33 cellular contexts compared by ENCODE assay signal in genomic region chr19:47402504-47402903, GRCh38. TPM values are rescaled to one million over a fixed set of nuclear protein-coding genes. Genes with fewer than 3 reads are reported as not detected.
"Had no signal": no experiment of that assay in that cellular context is flagged by ENCODE, and none has a peak within 500 bp of the region (broad histone marks: within the 10 kb centered on the region; RNA-seq: fewer than 3 reads in every experiment).

No MANE protein-coding gene starts in this region.

- H3K4me3 ChIP-seq: esophagus squamous epithelium had no signal

- H3K27me3 ChIP-seq: brain microvascular endothelial cell had no signal

- FAIRE-seq: astrocyte, colon, endometrium, endothelial cell of umbilical vein, TTC549 had no signal

- H3K9me3 ChIP-seq: esophagus squamous epithelium had no signal

- DNase-seq: activated B cell treated with CpG ODN at 0.5 μM for 24 hours; activated CD4-positive, alpha-beta T cell treated with anti-CD3 and anti-CD28 coated beads for 48 hours; activated CD4-positive, alpha-beta T cell treated with anti-CD3 and anti-CD28 coated beads, Interleukin-2, amount 50 U/mL, for 1 hour; activated CD4-positive, alpha-beta T cell treated with anti-CD3 and anti-CD28 coated beads, Interleukin-2, amount 50 U/mL, for 48 hours; activated CD8-positive, alpha-beta memory T cell treated with anti-CD3 and anti-CD28 coated beads for 24 hours; activated CD8-positive, alpha-beta T cell treated with anti-CD3 and anti-CD28 coated beads for 36 hours; activated effector memory CD4-positive, alpha-beta T cell treated with Interleukin-2 at 50 U/mL for 16 hours; activated gamma-delta T cell treated with Interleukin-2 at 50 U/mL for 16 hours; activated naive CD4-positive, alpha-beta T cell treated with anti-CD3 and anti-CD28 coated beads, Interleukin-2, amount 50 U/mL, for 16 hours; activated naive CD4-positive, alpha-beta T cell treated with Interleukin-2 at 50 U/mL for 16 hours; activated T-cell treated with anti-CD3 and anti-CD28 coated beads, Interleukin-2, amount 50 U/mL, for 4 hours; amniotic stem cell; anterior cingulate cortex; brain microvascular endothelial cell; caudate nucleus; cortex of kidney; dermis blood vessel endothelial cell; effector CD4-positive, alpha-beta T cell; effector memory CD8-positive, alpha-beta T cell; esophagus squamous epithelium; foreskin melanocyte; head of caudate nucleus; T-helper 2 cell; WERI-Rb-1 had no signal

- ATAC-seq: activated CD4-positive, CD25-positive, alpha-beta regulatory T cell treated with anti-CD3 and anti-CD28 coated beads, Interleukin-2, amount 50 U/mL, for 24 hours; activated CD8-positive, alpha-beta T cell treated with anti-CD3 and anti-CD28 coated beads for 36 hours; activated T-cell treated with anti-CD3 and anti-CD28 coated beads, Interleukin-2, amount 50 U/mL, for 4 hours; activated T-helper 17 cell treated with anti-CD3 and anti-CD28 coated beads, Interleukin-2, amount 50 U/mL, for 72 hours; effector memory CD8-positive, alpha-beta T cell had no signal

- H3K36me3 ChIP-seq: brain microvascular endothelial cell, esophagus squamous epithelium had no signal

- H3K27ac ChIP-seq: brain microvascular endothelial cell, epithelial cell of prostate, esophagus squamous epithelium, WERI-Rb-1 had no signal

RNA-seq across cellular contexts. Expression of gene MEIS3, which starts 16.8 kb away (rescaled TPM):
- total RNA-seq: activated B cell treated with CpG ODN at 0.5 μM for 24 hours; activated CD8-positive, alpha-beta T cell treated with anti-CD3 and anti-CD28 coated beads for 36 hours; dermis blood vessel endothelial cell; T-helper 1 cell treated with Interleukin-12 subunit alpha and Interleukin-12 subunit beta and Interleukin-4 antibody, amounts not matched to agents 30 ng/mL and 1 ng/mL, for 36 hours had no signal
- polyA plus RNA-seq: endothelial cell of umbilical vein had no signal
